Comparison of ENCODE assay signal across 9 cellular contexts in genomic region chr10:70478191-70479160, GRCh38. TPM values are rescaled to one million over a fixed set of nuclear protein-coding genes. Genes with fewer than 3 reads are reported as not detected.
DNase-seq lines count a peak whose midpoint lies in the region; ATAC-seq and TF ChIP-seq lines count a peak whose summit lies in the region.
"Had no signal": no experiment of that assay in that cellular context is flagged by ENCODE, and none has a peak within 500 bp of the region (broad histone marks: within the 10 kb centered on the region; RNA-seq: fewer than 3 reads in every experiment).

Gene PALD1 (plus strand): TSS chr10:70478767. CDS start chr10:70525952, 47,185 bp downstream.

- ATAC-seq in HG03175 (IDR thresholded peaks at IDR 0.05; ENCODE audit: unreplicated experiment): no peak

- H3K36me3 ChIP-seq in mucosa of stomach (ENCODE audit: control insufficient read depth, insufficient read depth, low read length): no peaks in the 10 kb centered on the region
- H3K36me3 ChIP-seq in stomach smooth muscle (ENCODE audit: control insufficient read depth in 2 of 2, insufficient read depth in 2 of 2, low read length in 2 of 2): no peaks in the 10 kb centered on the region

- peak within 1 kb of the TSS; percentile 49 for H3K4me3 ChIP-seq in epithelial cell of proximal tubule (ENCODE audit: low read depth, low read length)
- peak within 1 kb of the TSS; percentile 31 for H3K4me3 ChIP-seq in mucosa of stomach (ENCODE audit: low read length)
- H3K4me3 ChIP-seq in stomach smooth muscle (ENCODE audit: low read length in 2 of 2): peak within 1 kb of the TSS; percentile 52 to 82

- H3K9me3 ChIP-seq in mucosa of stomach (ENCODE audit: control insufficient read depth, low read length) (no peaks in the 10 kb centered on the region), stomach smooth muscle (ENCODE audit: control insufficient read depth in 2 of 2, low read length in 2 of 2) (no peaks in the 10 kb centered on the region)

- H3K27me3 ChIP-seq in mucosa of stomach (ENCODE audit: control insufficient read depth, insufficient read depth, low read length): peaks cover 39% of the 10 kb centered on the region
- no peaks in the 10 kb centered on the region for H3K27me3 ChIP-seq in stomach smooth muscle (ENCODE audit: control insufficient read depth in 1 of 2, insufficient read depth in 2 of 2, low read length in 2 of 2)

- TF ChIP-seq CTCF in epithelial cell of proximal tubule (conservative IDR thresholded peaks at IDR 0.05; ENCODE audit: low read depth, low read length): no peak

- peak within 1 kb of the TSS; percentile 43 for H3K9ac ChIP-seq in mucosa of stomach (ENCODE audit: low read length)
- peak within 1 kb of the TSS; percentile 82 to 84 for H3K9ac ChIP-seq in stomach smooth muscle (ENCODE audit: low read length in 2 of 2)

- H3K4me1 ChIP-seq in mucosa of stomach (ENCODE audit: control insufficient read depth, insufficient read depth, low read length): peaks cover 23% of the 10 kb centered on the region
- peaks cover 57% of the 10 kb centered on the region for H3K4me1 ChIP-seq in stomach smooth muscle (ENCODE audit: control insufficient read depth, insufficient read depth, low read length)

- peak; percentile 17 for DNase-seq in NCI-H1436 (lab: John Stamatoyannopoulos, UW)
- no peak for DNase-seq in NCI-H1436 treated with DMSO at 0.1 percent for 48 hours (lab: John Stamatoyannopoulos, UW)
- peak; percentile 24 to 53 for DNase-seq in NCI-H1930 (lab: John Stamatoyannopoulos, UW)
- peak; percentile 57 for DNase-seq in activated CD8-positive, alpha-beta memory T cell treated with anti-CD3 and anti-CD28 coated beads, Interleukin-2, amount 50 U/mL, for 4 hours
- no peak for DNase-seq in epithelial cell of proximal tubule (ENCODE audit: low read depth)

- peak within 1 kb of the TSS; percentile 84 for H3K27ac ChIP-seq in stomach smooth muscle (ENCODE audit: low read length)
- H3K27ac ChIP-seq: C4-2B had no signal

RNA-seq across cellular contexts. Expression of gene PALD1, which starts in this region (rescaled TPM):
- 3.3 and 3.5 TPM in 2 replicates for total RNA-seq in epithelial cell of proximal tubule

Comparison
In these comparisons a context has a peak if more than half of its experiments do, and no peak if none do; other contexts are left out.
1. DNase-seq: peak in NCI-H1436 (single experiment), NCI-H1930 (2 of 2) and activated CD8-positive, alpha-beta memory T cell treated with anti-CD3 and anti-CD28 coated beads, Interleukin-2, amount 50 U/mL, for 4 hours (single experiment); none in NCI-H1436 treated with DMSO at 0.1 percent for 48 hours (single experiment) and epithelial cell of proximal tubule (single experiment).
2. Peak in every context shown above with its lines, with median percentiles within 50 percentile points of each other: H3K4me3 ChIP-seq.